27 cellular contexts compared by ENCODE assay signal in the genomic region with DNA sequence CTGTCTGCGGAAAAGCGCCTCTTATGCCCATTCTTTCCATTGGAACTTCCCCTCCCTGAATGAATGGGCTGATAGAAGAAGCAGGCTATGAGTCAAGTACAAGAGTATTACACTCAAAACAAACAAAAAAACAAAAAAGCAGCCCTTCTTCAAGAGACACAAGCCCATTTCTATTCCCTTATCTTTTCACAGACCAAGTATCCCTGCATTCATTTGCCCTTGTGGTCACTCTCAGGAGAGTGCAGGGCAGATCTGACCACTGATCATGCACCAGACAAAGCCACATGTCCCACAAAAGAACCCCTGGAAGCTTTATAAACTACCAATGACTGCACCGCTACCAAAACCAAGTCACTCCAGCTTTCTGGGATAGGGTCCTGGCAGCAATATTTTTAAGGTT.
"Had no signal": no experiment of that assay in that cellular context is flagged by ENCODE, and none has a peak within 500 bp of the region (broad histone marks: within the 10 kb centered on the region; RNA-seq: fewer than 3 reads in every experiment).

No MANE protein-coding gene starts in this region.

- ATAC-seq: activated CD8-positive, alpha-beta T cell treated with anti-CD3 and anti-CD28 coated beads for 36 hours; activated T-cell treated with anti-CD3 and anti-CD28 coated beads, Interleukin-2, amount 50 U/mL, for 72 hours; activated T-helper 17 cell treated with anti-CD3 and anti-CD28 coated beads, Interleukin-2, amount 50 U/mL, for 72 hours; body of pancreas; K562 had no signal

- H3K4me3 ChIP-seq: ascending aorta, body of pancreas, K562, SK-N-MC had no signal

- H3K36me3 ChIP-seq: ascending aorta, WERI-Rb-1 had no signal

- H3K27me3 ChIP-seq: ascending aorta, body of pancreas had no signal

- H3K4me1 ChIP-seq: ascending aorta, body of pancreas had no signal

- DNase-seq: activated CD4-positive, alpha-beta T cell treated with anti-CD3 and anti-CD28 coated beads for 1 hour; activated CD4-positive, alpha-beta T cell treated with anti-CD3 and anti-CD28 coated beads, Interleukin-2, amount 10 ng/mL, durations not matched to agents 24 days and 14 days; activated CD4-positive, alpha-beta T cell treated with anti-CD3 and anti-CD28 coated beads, Interleukin-2, amount 50 U/mL, for 4 hours; activated CD4-positive, CD25-positive, alpha-beta regulatory T cell; activated CD8-positive, alpha-beta T cell treated with anti-CD3 and anti-CD28 coated beads for 36 hours; activated effector memory CD4-positive, alpha-beta T cell treated with anti-CD3 and anti-CD28 coated beads, Interleukin-2, amount 50 U/mL, for 16 hours; activated naive CD4-positive, alpha-beta T cell treated with Interleukin-2 at 50 U/mL for 16 hours; activated naive CD8-positive, alpha-beta T cell treated with anti-CD3 and anti-CD28 coated beads, Interleukin-2, amount 10 ng/mL, durations not matched to agents 7 days and 5 days; activated T-cell treated with anti-CD3 and anti-CD28 coated beads, Interleukin-2, amount 50 U/mL, for 1 hour; activated T-cell treated with anti-CD3 and anti-CD28 coated beads, Interleukin-2, amount 50 U/mL, for 72 hours; amygdala; body of pancreas; central memory CD4-positive, alpha-beta T cell; NCI-H1105 treated with DMSO at 0.1 percent for 48 hours; NCI-H1436; NCI-H1694 treated with DMSO at 0.1 percent for 48 hours; NCI-H2029; NCI-H345; NCI-H524 treated with DMSO at 0.1 percent for 48 hours; NK-92 treated with Interleukin-12 subunit alpha and Interleukin-12 subunit beta, amount 100 ng/mL, for 24 hours; Right ventricle myocardium superior; T1000; WERI-Rb-1 had no signal

- H3K9me3 ChIP-seq: ascending aorta, body of pancreas had no signal

- H3K27ac ChIP-seq: ascending aorta, body of pancreas, SK-N-MC, WERI-Rb-1 had no signal
